2 cellular contexts compared by ENCODE assay signal in the genomic region with DNA sequence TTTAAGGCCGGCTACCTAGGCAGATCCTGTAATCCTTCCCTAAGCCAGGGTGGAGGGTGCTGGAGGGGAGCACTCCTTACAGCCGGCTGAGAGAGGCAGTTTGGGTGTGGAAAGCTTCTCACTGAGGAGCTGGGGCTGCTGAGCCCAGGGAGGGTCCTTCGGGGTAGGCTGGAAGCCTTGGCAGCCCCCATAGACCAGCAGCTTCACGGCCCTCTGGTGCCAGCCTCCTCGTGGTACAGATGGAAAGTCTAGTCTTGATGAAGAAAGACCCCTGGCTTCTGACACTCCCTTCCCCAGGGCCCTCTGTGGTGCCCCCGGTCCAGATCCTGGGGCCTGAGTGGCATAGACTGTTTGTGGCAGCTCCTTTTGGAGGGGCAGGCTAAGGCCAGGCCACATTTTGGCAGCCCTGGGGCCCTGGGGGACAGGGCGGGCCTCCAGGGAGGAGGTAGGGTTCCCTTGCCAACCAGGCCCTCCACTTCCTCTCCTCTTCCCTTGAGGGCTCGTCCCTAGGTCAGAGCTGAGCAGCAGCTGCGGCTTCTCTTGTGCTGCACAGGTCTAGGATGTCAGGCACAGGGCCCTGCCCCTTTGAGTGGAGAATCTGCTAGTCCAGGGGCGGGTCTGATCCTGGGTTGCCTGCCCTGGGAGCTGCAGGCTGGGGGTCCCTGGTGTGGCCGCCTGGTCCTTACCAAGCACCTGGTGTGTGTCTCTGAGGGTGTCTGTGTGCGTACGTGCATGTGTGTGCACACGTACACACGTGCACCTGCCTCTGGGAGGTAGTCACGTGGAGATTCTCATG.
TF ChIP-seq lines count a peak whose summit lies in the region.

No MANE protein-coding gene starts in this region.

TF ChIP-seq in SK-N-SH, 30 proteins besides CTCF, POLR2A, EP300 and RAD21:
- no peak for TF ChIP-seq NRF1 (IDR thresholded peaks at IDR 0.05; ENCODE audit: low read depth, low read length)
- no peak for TF ChIP-seq MXI1 (IDR thresholded peaks at IDR 0.05; ENCODE audit: low read depth, low read length)
- no peak for TF ChIP-seq TAF1 (IDR thresholded peaks at IDR 0.05; ENCODE audit: borderline replicate concordance, low read depth, low read length)
- TF ChIP-seq, protein P1, sequence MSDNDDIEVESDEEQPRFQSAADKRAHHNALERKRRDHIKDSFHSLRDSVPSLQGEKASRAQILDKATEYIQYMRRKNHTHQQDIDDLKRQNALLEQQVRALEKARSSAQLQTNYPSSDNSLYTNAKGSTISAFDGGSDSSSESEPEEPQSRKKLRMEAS (IDR thresholded peaks at IDR 0.05; ENCODE audit: low read depth), result no peak
- no peak for TF ChIP-seq GATA2 (CRISPR knock-in tag; IDR thresholded peaks at IDR 0.05)
- no peak for TF ChIP-seq NFIC (IDR thresholded peaks at IDR 0.05; ENCODE audit: borderline replicate concordance)
- TF ChIP-seq CHD2 (IDR thresholded peaks at IDR 0.05; ENCODE audit: low read length, partially characterized antibody), result no peak
- no peak for TF ChIP-seq POLR2AphosphoS5 (IDR thresholded peaks at IDR 0.05; ENCODE audit: low read depth, low read length)

TF ChIP-seq in SK-N-SH treated with all-trans-retinoic acid at 6 μM for 48 hours, 23 proteins besides CTCF, POLR2A, EP300 and RAD21:
- TF ChIP-seq CSDC2 (CRISPR knock-in tag; IDR thresholded peaks at IDR 0.05), result no peak
- TF ChIP-seq, protein P2, sequence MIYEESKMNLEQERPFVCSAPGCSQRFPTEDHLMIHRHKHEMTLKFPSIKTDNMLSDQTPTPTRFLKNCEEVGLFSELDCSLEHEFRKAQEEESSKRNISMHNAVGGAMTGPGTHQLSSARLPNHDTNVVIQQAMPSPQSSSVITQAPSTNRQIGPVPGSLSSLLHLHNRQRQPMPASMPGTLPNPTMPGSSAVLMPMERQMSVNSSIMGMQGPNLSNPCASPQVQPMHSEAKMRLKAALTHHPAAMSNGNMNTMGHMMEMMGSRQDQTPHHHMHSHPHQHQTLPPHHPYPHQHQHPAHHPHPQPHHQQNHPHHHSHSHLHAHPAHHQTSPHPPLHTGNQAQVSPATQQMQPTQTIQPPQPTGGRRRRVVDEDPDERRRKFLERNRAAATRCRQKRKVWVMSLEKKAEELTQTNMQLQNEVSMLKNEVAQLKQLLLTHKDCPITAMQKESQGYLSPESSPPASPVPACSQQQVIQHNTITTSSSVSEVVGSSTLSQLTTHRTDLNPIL (CRISPR knock-in tag; IDR thresholded peaks at IDR 0.05; ENCODE audit: low read depth), result no peak
- TF ChIP-seq CSRNP3 (CRISPR knock-in tag; IDR thresholded peaks at IDR 0.05), result no peak
- no peak for TF ChIP-seq ZNF8 (CRISPR knock-in tag; IDR thresholded peaks at IDR 0.05)
- no peak for TF ChIP-seq SNAI2 (CRISPR knock-in tag; IDR thresholded peaks at IDR 0.05)
TF ChIP-seq in SK-N-SH treated with all-trans-retinoic acid at 6 μM for 48 hours: peak in this region for 0.
